ENCODE assay signal across 9 cellular contexts in genomic region chr17:37358830-37359681, GRCh38. TPM values are rescaled to one million over a fixed set of nuclear protein-coding genes. Genes with fewer than 3 reads are reported as not detected.
DNase-seq lines count a peak whose midpoint lies in the region; ATAC-seq, FAIRE-seq and TF ChIP-seq lines count a peak whose summit lies in the region.
"Had no signal": no experiment of that assay in that cellular context is flagged by ENCODE, and none has a peak within 500 bp of the region (broad histone marks: within the 10 kb centered on the region; RNA-seq: fewer than 3 reads in every experiment).

No MANE protein-coding gene starts in this region.

- DNase-seq in AG10803 (ENCODE audit: low read depth) (peak; percentile 87), NCI-H345 (lab: John Stamatoyannopoulos, UW) (peak; percentile 79), kidney (peak; percentile 98)
- DNase-seq in activated CD4-positive, CD25-positive, alpha-beta regulatory T cell treated with anti-CD3 and anti-CD28 coated beads, Interleukin-2, amount 50 U/mL, for 16 hours (ENCODE audit: low read depth, low spot score): peak; percentile 73
- DNase-seq in central memory CD8-positive, alpha-beta T cell (ENCODE audit: low spot score in 2 of 2): peak; percentile 81 to 88
- peak; percentile 75 to 80 for DNase-seq in stimulated activated CD4-positive, alpha-beta T cell treated with anti-CD3 and anti-CD28 coated beads, Interleukin-15, amount 100 ng/mL, for 1 hour (ENCODE audit: low read depth in 1 of 2, low spot score in 1 of 2)

- no peak for FAIRE-seq in kidney (lab: Jason Lieb, UNC)

- H3K4me1 Mint-ChIP-seq in central memory CD8-positive, alpha-beta T cell: peaks cover 19% of the 10 kb centered on the region

- in situ Hi-C loops in GM18951 (cut with MboI; ENCODE audit: low sequenced_read_pairs, unreplicated experiment): loop anchor here (25.0 kb wide), 1 partner anchor 747 kb away; the partner anchor contains the start of gene MRM1

- peak; percentile 66 for TF ChIP-seq POLR2A in GM18951 (IDR thresholded peaks at IDR 0.05; ENCODE audit: extremely low read depth, insufficient read depth, insufficient read length)

- no peaks in the 10 kb centered on the region for H3K9me3 Mint-ChIP-seq in central memory CD8-positive, alpha-beta T cell

- H3K36me3 Mint-ChIP-seq in central memory CD8-positive, alpha-beta T cell (ENCODE audit: insufficient read depth): peaks cover 3% of the 10 kb centered on the region

- TF ChIP-seq CTCF in AG10803 (conservative IDR thresholded peaks at IDR 0.05; ENCODE audit: low read length) (no peak), kidney (IDR thresholded peaks at IDR 0.05; ENCODE audit: borderline replicate concordance, extremely low read depth, insufficient read depth) (no peak)

- H3K4me3 Mint-ChIP-seq in central memory CD8-positive, alpha-beta T cell: peak overlapping the region; percentile 83

- no peaks in the 10 kb centered on the region for H3K9me3 ChIP-seq in kidney (ENCODE audit: control insufficient read depth in 1 of 2, low read length in 2 of 2)

- intact Hi-C loops in kidney (cut with DNase I): no loop called here

- H3K27me3 Mint-ChIP-seq in central memory CD8-positive, alpha-beta T cell: no peaks in the 10 kb centered on the region

- peak overlapping the region; percentile 90 for H3K27ac Mint-ChIP-seq in central memory CD8-positive, alpha-beta T cell (ENCODE audit: low read depth)

- peaks cover 4 to 8% of the 10 kb centered on the region in 2 donors for H3K4me1 ChIP-seq in kidney (ENCODE audit: control insufficient read depth in 1 of 2, insufficient read depth in 1 of 2, low read depth in 1 of 2, low read length in 2 of 2)

- H3K36me3 ChIP-seq in kidney (ENCODE audit: control insufficient read depth in 1 of 2, insufficient read depth in 2 of 2, low read length in 2 of 2): no peaks in the 10 kb centered on the region

- ATAC-seq in HG03175 (IDR thresholded peaks at IDR 0.05; ENCODE audit: unreplicated experiment): peak; percentile 95
- ATAC-seq in central memory CD8-positive, alpha-beta T cell (replicated peaks; ENCODE audit: extremely low read depth, poor library complexity, severe bottlenecking): peak; percentile 96

- peak overlapping the region; percentile 74 to 91 for H3K27ac ChIP-seq in kidney (ENCODE audit: low read depth in 2 of 2, low read length in 2 of 2)

- H3K9ac ChIP-seq in kidney (ENCODE audit: low read length in 2 of 2): peak overlapping the region; percentile 82 to 86

- H3K4me3 ChIP-seq in AG10803 (ENCODE audit: low read length) (peak overlapping the region; percentile 80), kidney (ENCODE audit: low read length in 2 of 2) (peak overlapping the region; percentile 79 to 80)

RNA-seq across cellular contexts. Expression of gene C17orf78, which starts 16.7 kb away (rescaled TPM):
- total RNA-seq in kidney: not detected
- polyA plus RNA-seq in kidney (ENCODE audit: insufficient read depth, low read depth, low replicate concordance): not detected
- total RNA-seq: activated CD8-positive, alpha-beta memory T cell treated with anti-CD3 and anti-CD28 coated beads for 36 hours had no signal

RNA-seq across cellular contexts. Expression of gene ACACA, which starts 47.6 kb away (rescaled TPM):
- total RNA-seq in kidney: 34.9 TPM
- 13.8 TPM for polyA plus RNA-seq in kidney (ENCODE audit: insufficient read depth, low read depth, low replicate concordance)

RNA-seq across cellular contexts. Expression of gene TADA2A, which starts 47.6 kb away (rescaled TPM):
- total RNA-seq in kidney: 26.0 TPM
- 6.6 TPM for polyA plus RNA-seq in kidney (ENCODE audit: insufficient read depth, low read depth, low replicate concordance)

Comparison
In these comparisons a context has a peak if more than half of its experiments do, and no peak if none do; other contexts are left out.
1. Peak in every context shown above with its lines: DNase-seq, ATAC-seq, H3K4me3 ChIP-seq and H3K27ac ChIP-seq.